In the genomic region with DNA sequence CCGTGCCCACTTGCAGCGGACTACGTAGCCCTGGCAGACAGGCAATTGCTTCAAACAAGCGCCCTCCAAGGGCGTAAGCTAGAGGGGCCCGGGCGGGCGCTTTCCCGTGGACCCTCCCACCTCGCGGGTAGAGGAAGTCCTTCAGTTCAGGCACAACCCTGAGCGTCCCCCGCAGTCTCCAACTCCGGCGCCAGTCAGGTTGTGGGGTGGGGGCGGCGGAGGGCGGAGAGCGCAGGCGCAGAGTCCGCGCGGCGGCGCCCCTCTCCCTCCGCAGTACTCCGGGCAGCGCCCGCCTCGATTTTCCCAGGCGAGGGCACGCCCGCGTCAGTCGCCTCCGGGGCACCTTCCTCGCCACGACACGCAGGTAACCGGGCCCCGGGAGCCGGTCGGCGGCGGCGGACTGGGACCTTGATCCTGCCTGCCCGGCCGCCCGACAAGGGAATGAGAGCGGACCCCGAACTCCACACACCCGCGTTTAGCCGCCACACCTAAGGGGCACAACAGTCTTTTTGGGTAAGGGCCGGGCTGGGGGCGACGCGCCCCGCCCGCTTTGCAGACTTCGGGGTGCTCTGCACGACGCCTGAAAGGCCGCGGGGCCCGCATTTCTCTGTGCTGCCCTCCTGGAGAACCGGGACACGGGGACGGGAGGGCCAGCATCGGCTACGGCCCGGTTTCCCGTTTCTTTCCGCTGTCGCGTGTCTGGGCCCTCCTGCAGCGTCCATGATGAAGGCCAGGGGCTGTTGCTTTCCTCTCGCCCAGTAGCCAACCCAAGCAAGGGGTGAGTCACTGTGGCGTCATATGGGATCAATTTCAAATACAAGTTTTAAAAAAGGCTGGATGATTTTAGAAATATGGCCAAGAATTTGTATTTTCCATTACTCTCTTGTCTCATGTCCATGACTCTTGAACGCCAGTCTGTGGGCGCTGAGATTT, we compare ENCODE assay signal across 8 cellular contexts. TPM values are rescaled to one million over a fixed set of nuclear protein-coding genes. Genes with fewer than 3 reads are reported as not detected.
DNase-seq lines count a peak whose midpoint lies in the region; ATAC-seq lines count a peak whose summit lies in the region.

A gene (plus strand): TSS at position 276 of the 933 bp plus-strand sequence. CDS start 35,335 bp downstream, outside the sequence.

- H3K27me3 ChIP-seq in thymus (ENCODE audit: control insufficient read depth, insufficient read depth): peaks cover 6% of the 10 kb centered on the region

- ATAC-seq in HG03342 (IDR thresholded peaks at IDR 0.05; ENCODE audit: unreplicated experiment) (peak; percentile 52), GM19467 (IDR thresholded peaks at IDR 0.05; ENCODE audit: unreplicated experiment) (no peak)
- peak; percentile 73 to 80 for ATAC-seq in naive thymus-derived CD8-positive, alpha-beta T cell

- peaks cover 14 to 23% (median 20%) of the 10 kb centered on the region in 4 donors for H3K4me1 Mint-ChIP-seq in naive thymus-derived CD8-positive, alpha-beta T cell

- under 1% methylated on average over 81 of the region's 81 CpGs for WGBS in thymus

- H3K9me3 Mint-ChIP-seq in naive thymus-derived CD8-positive, alpha-beta T cell: peaks cover 0 to 14% (median 5%) of the 10 kb centered on the region in 9 donors

- POLR2A ChIA-PET in naive thymus-derived CD8-positive, alpha-beta T cell (lab: Charles Lee): interaction anchor here (1.6 kb wide), 1 partner anchor 43 kb away, joined by 4 read pairs; a partner anchor contains a TSS

- peaks cover 27 to 55% (median 41%) of the 10 kb centered on the region in 5 donors for H3K27me3 Mint-ChIP-seq in naive thymus-derived CD8-positive, alpha-beta T cell

- no peaks in the 10 kb centered on the region for H3K9me3 ChIP-seq in thymus (ENCODE audit: control insufficient read depth)

- peak within 1 kb of the TSS; percentile 83 to 97 (median 90) for H3K4me3 Mint-ChIP-seq in naive thymus-derived CD8-positive, alpha-beta T cell

- peak within 1 kb of the TSS in 3 of 10 donors; percentile 45 to 71 (median 63) for H3K27ac Mint-ChIP-seq in naive thymus-derived CD8-positive, alpha-beta T cell

- H3K36me3 Mint-ChIP-seq in naive thymus-derived CD8-positive, alpha-beta T cell: peaks cover 0 to 9% (median 4%) of the 10 kb centered on the region in 3 donors

- peaks cover 5% of the 10 kb centered on the region for H3K4me1 ChIP-seq in thymus (ENCODE audit: control insufficient read depth, insufficient read depth, low read length)

- no peaks in the 10 kb centered on the region for H3K36me3 ChIP-seq in thymus (ENCODE audit: control insufficient read depth, insufficient read depth)

- DNase-seq in DMS114 treated with DMSO at 0.1 percent for 48 hours (lab: John Stamatoyannopoulos, UW; ENCODE audit: unreplicated experiment) (peak; percentile 47), NOMO-1 treated with DMSO at 0.1 percent for 48 hours (lab: John Stamatoyannopoulos, UW; ENCODE audit: unreplicated experiment) (peak; percentile 24), activated gamma-delta T cell treated with Interleukin-2 at 50 U/mL for 16 hours (peak; percentile 35), fibroblast of the conjunctiva (ENCODE audit: low read depth) (peak; percentile 62)
- peak in 9 of 10 donors; percentile 4 to 69 (median 19) for DNase-seq in naive thymus-derived CD8-positive, alpha-beta T cell

- H3K4me3 ChIP-seq in thymus (ENCODE audit: low read length): peak within 1 kb of the TSS; percentile 61

- peak within 1 kb of the TSS; percentile 64 for H3K27ac ChIP-seq in thymus (ENCODE audit: low read depth)

RNA-seq across cellular contexts. Expression of the gene that starts here (rescaled TPM):
- total RNA-seq in naive thymus-derived CD8-positive, alpha-beta T cell: not detected
- 1 to 10 TPM in 1 of 3 donors, under 1 TPM in 1, not detected in 1; 0.16 to 1.2 TPM for polyA plus RNA-seq in naive thymus-derived CD8-positive, alpha-beta T cell
- polyA plus RNA-seq in thymus: 7.3 TPM
